30 cellular contexts compared by ENCODE assay signal in genomic region chr9:121937248-121937647, GRCh38.
DNase-seq lines count a peak whose midpoint lies in the region; ATAC-seq, FAIRE-seq and TF ChIP-seq lines count a peak whose summit lies in the region.
"Had no signal": no experiment of that assay in that cellular context is flagged by ENCODE, and none has a peak within 500 bp of the region (broad histone marks: within the 10 kb centered on the region; RNA-seq: fewer than 3 reads in every experiment).

No MANE protein-coding gene starts in this region.

- intact Hi-C loops in kidney (cut with DNase I), result no loop called here

- TF ChIP-seq CTCF in DOHH2 (IDR thresholded peaks at IDR 0.05; ENCODE audit: low read depth, low read length, poor library complexity, severe bottlenecking) (no peak), OCI-LY1 (IDR thresholded peaks at IDR 0.05; ENCODE audit: low read length) (no peak), kidney (IDR thresholded peaks at IDR 0.05; ENCODE audit: borderline replicate concordance, extremely low read depth, insufficient read depth) (no peak), nephron progenitor cell (IDR thresholded peaks at IDR 0.05) (no peak)

- peak; percentile 8 for FAIRE-seq in kidney (lab: Jason Lieb, UNC)
- FAIRE-seq: GM12892, RCC 7860 had no signal

- H3K4me3 ChIP-seq in DOHH2 (ENCODE audit: low read length) (peak overlapping the region; percentile 48), OCI-LY1 (ENCODE audit: low read depth, low read length, poor library complexity, severe bottlenecking) (peak overlapping the region; percentile 10), kidney (ENCODE audit: low read length in 2 of 2) (peak overlapping the region in 1 of 2 donors; percentile 6)
- H3K4me3 ChIP-seq: GM23338 had no signal

- peak overlapping the region; percentile 36 for H3K27ac ChIP-seq in DOHH2 (ENCODE audit: low read depth, low read length)
- H3K27ac ChIP-seq in OCI-LY1 (ENCODE audit: low read depth, low read length, poor library complexity, severe bottlenecking), result peak overlapping the region; percentile 99
- H3K27ac ChIP-seq in kidney (ENCODE audit: low read depth in 2 of 2, low read length in 2 of 2), result no peak overlapping the region
- H3K27ac ChIP-seq: 22Rv1, KMS-11 had no signal

- H3K9ac ChIP-seq in OCI-LY1 (ENCODE audit: low read length) (peak overlapping the region; percentile 45), kidney (ENCODE audit: low read length in 2 of 2) (no peak overlapping the region)
- H3K9ac ChIP-seq: KMS-11 had no signal

- no peak overlapping the region for H2AFZ ChIP-seq in OCI-LY1 (ENCODE audit: low read length)
- H2AFZ ChIP-seq: GM23338 had no signal

- peak; percentile 62 for ATAC-seq in GM19463 (IDR thresholded peaks at IDR 0.05; ENCODE audit: unreplicated experiment)
- ATAC-seq: GM23338, SK-N-SH treated with all-trans-retinoic acid at 6 μM for 48 hours had no signal

- no peaks in the 10 kb centered on the region for H3K4me1 Mint-ChIP-seq in nephron progenitor cell
- H3K4me1 Mint-ChIP-seq: CD14-positive monocyte; CD8-positive, alpha-beta memory T cell had no signal

- H3K4me1 ChIP-seq in DOHH2 (ENCODE audit: control insufficient read depth, low read length) (peaks cover 67% of the 10 kb centered on the region), OCI-LY1 (ENCODE audit: insufficient read depth, low read length, severe bottlenecking) (peaks cover 70% of the 10 kb centered on the region), kidney (ENCODE audit: control insufficient read depth in 1 of 2, insufficient read depth in 1 of 2, low read depth in 1 of 2, low read length in 2 of 2) (peaks cover 2 to 7% of the 10 kb centered on the region in 2 donors)
- H3K4me1 ChIP-seq: BE2C had no signal

- H3K27me3 Mint-ChIP-seq in nephron progenitor cell (ENCODE audit: low read depth, poor library complexity), result peaks cover 3% of the 10 kb centered on the region
- H3K27me3 Mint-ChIP-seq: CD8-positive, alpha-beta memory T cell; IgD-negative memory B cell had no signal

- DNase-seq in kidney (no peak), HuH-7 (ENCODE audit: low spot score) (no peak), amygdala (lab: John Stamatoyannopoulos, UW) (no peak), 8988T (no peak), nephron progenitor cell (no peak)
- DNase-seq: ACHN; BE2C; CD8-positive, alpha-beta memory T cell; DMS 273 treated with DMSO at 0.1 percent for 48 hours; DMS79; H9; NCI-H1092 treated with DMSO at 0.1 percent for 48 hours; NCI-H146; NCI-H1930; NCI-H2107; NCI-H446; NCI-H524 treated with DMSO at 0.1 percent for 48 hours; NCI-H82; OCI-M1 had no signal

- H3K27me3 ChIP-seq in DOHH2 (ENCODE audit: control insufficient read depth, low read length), result no peaks in the 10 kb centered on the region
- H3K27me3 ChIP-seq in OCI-LY1 (ENCODE audit: insufficient read depth, low read length), result no peaks in the 10 kb centered on the region
- H3K27me3 ChIP-seq: BE2C had no signal

- H4K20me1 ChIP-seq in DOHH2 (ENCODE audit: control insufficient read depth, insufficient read depth, low read depth, low read length) (no peaks in the 10 kb centered on the region), OCI-LY1 (ENCODE audit: insufficient read depth, low read length) (no peaks in the 10 kb centered on the region)

- no peak overlapping the region for H3K27ac Mint-ChIP-seq in nephron progenitor cell
- H3K27ac Mint-ChIP-seq: CD14-positive monocyte; CD8-positive, alpha-beta memory T cell; GM23338; H9; IgD-negative memory B cell had no signal

- H3K9me3 Mint-ChIP-seq in nephron progenitor cell, result no peaks in the 10 kb centered on the region
- H3K9me3 Mint-ChIP-seq: CD14-positive monocyte; CD8-positive, alpha-beta memory T cell; GM23338; H9; IgD-negative memory B cell had no signal

- H3F3A ChIP-seq in DOHH2 (ENCODE audit: control insufficient read depth, insufficient read depth), result peaks cover 18% of the 10 kb centered on the region
- H3F3A ChIP-seq in OCI-LY1 (ENCODE audit: insufficient read depth, low read length), result 0 out of 2 replicates have a peak, but pooled peaks cover 9% of the 10 kb centered on the region

- H3K9me2 ChIP-seq in DOHH2 (replicated peaks; ENCODE audit: control insufficient read depth, low read length) (no peaks in the 10 kb centered on the region), OCI-LY1 (ENCODE audit: low read depth, low read length) (no peaks in the 10 kb centered on the region)

- H3K36me3 ChIP-seq in DOHH2 (ENCODE audit: control insufficient read depth, low read length), result peaks cover 7% of the 10 kb centered on the region
- no peaks in the 10 kb centered on the region for H3K36me3 ChIP-seq in OCI-LY1 (ENCODE audit: insufficient read depth, low read length)
- no peaks in the 10 kb centered on the region for H3K36me3 ChIP-seq in kidney (ENCODE audit: control insufficient read depth in 1 of 2, insufficient read depth in 2 of 2, low read length in 2 of 2)
- H3K36me3 ChIP-seq: BE2C had no signal

- H3K4me3 Mint-ChIP-seq in nephron progenitor cell, result no peak overlapping the region
- H3K4me3 Mint-ChIP-seq: CD14-positive monocyte; CD8-positive, alpha-beta memory T cell; GM23338; H9; IgD-negative memory B cell had no signal

- H3K79me2 ChIP-seq in DOHH2 (ENCODE audit: control insufficient read depth, low read length), result peaks cover 13% of the 10 kb centered on the region
- H3K79me2 ChIP-seq in OCI-LY1 (ENCODE audit: insufficient read depth, low read length), result no peaks in the 10 kb centered on the region

- H3K9me3 ChIP-seq in DOHH2 (ENCODE audit: control insufficient read depth, insufficient read depth, low read length), result no peaks in the 10 kb centered on the region
- no peaks in the 10 kb centered on the region for H3K9me3 ChIP-seq in OCI-LY1 (ENCODE audit: low read length)
- H3K9me3 ChIP-seq in kidney (ENCODE audit: control insufficient read depth in 1 of 2, low read length in 2 of 2), result no peaks in the 10 kb centered on the region
- H3K9me3 ChIP-seq: BE2C had no signal

- H3K36me3 Mint-ChIP-seq in nephron progenitor cell (ENCODE audit: low read depth), result no peaks in the 10 kb centered on the region
- H3K36me3 Mint-ChIP-seq: CD14-positive monocyte had no signal

- peak overlapping the region; percentile 67 for H3K4me2 ChIP-seq in DOHH2 (ENCODE audit: low read length)
- peak overlapping the region; percentile 48 for H3K4me2 ChIP-seq in OCI-LY1 (ENCODE audit: low read length)
- H3K4me2 ChIP-seq: GM23338, KMS-11 had no signal

Comparison
In these comparisons a context has a peak if more than half of its experiments do, and no peak if none do; other contexts are left out.
1. H3K27ac ChIP-seq: peak in DOHH2 (single experiment) and OCI-LY1 (single experiment); none in kidney (0 of 2).